8 cellular contexts compared by ENCODE assay signal in the genomic region with DNA sequence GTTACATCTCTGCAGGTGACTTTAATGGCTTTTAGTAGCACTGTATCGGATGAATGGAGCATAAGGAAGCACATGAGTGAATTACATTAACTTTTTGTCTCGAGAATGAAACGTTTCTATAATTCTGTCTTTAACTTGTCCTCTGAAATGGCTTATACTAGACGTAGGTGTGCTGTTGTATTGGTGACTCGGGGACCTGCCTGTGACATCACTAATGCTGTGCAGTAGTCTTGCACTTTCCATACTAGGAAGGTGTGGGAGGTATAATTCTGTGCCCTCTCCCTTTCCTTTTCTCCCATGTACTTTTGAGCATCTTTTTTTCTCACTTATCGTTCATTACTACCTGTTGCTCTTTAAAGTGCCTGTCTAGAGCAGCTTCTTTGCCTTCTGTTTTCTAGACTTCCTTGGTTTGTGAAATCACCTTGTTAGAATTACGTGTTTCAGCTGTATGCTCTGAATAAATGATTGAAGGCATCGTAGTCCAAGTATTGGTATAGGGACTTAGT. TPM values are rescaled to one million over a fixed set of nuclear protein-coding genes. Genes with fewer than 3 reads are reported as not detected.
DNase-seq lines count a peak whose midpoint lies in the region; ATAC-seq and FAIRE-seq lines count a peak whose summit lies in the region.

No MANE protein-coding gene starts in this region.

- no peaks in the 10 kb centered on the region for H3K4me1 ChIP-seq in iPS DF 6.9 (ENCODE audit: control insufficient read depth, insufficient read depth, low read length)

- WGBS in iPS DF 6.9 (ENCODE audit: insufficient coverage, insufficient read length) = no CpG with 5 or more reads among the region's 8 CpGs

- H3K27ac Mint-ChIP-seq in activated CD8-positive, alpha-beta T cell treated with anti-CD3 and anti-CD28 coated beads, Interleukin-2, amount 10 ng/mL, durations not matched to agents 7 days and 5 days = peak overlapping the region; percentile 99

- H3K4me3 ChIP-seq in iPS DF 6.9 (ENCODE audit: low read length) = peak overlapping the region; percentile 63; the same call in 1 of the 2 replicates

- H3K9me3 ChIP-seq in iPS DF 6.9 (ENCODE audit: control insufficient read depth, insufficient read depth, low read length) = no peaks in the 10 kb centered on the region

- peaks cover 48% of the 10 kb centered on the region for H3K4me1 Mint-ChIP-seq in activated CD8-positive, alpha-beta T cell treated with anti-CD3 and anti-CD28 coated beads, Interleukin-2, amount 10 ng/mL, durations not matched to agents 7 days and 5 days (ENCODE audit: low read depth)

- no peaks in the 10 kb centered on the region for H3K9me3 Mint-ChIP-seq in activated CD8-positive, alpha-beta T cell treated with anti-CD3 and anti-CD28 coated beads, Interleukin-2, amount 10 ng/mL, durations not matched to agents 7 days and 5 days (ENCODE audit: insufficient read depth)

- peak; percentile 85 for FAIRE-seq in GM18507 (lab: Jason Lieb, UNC)

- no peaks in the 10 kb centered on the region for H3K36me3 ChIP-seq in iPS DF 6.9 (ENCODE audit: control insufficient read depth, insufficient read depth, low read length)

- H3K4me3 Mint-ChIP-seq in activated CD8-positive, alpha-beta T cell treated with anti-CD3 and anti-CD28 coated beads, Interleukin-2, amount 10 ng/mL, durations not matched to agents 7 days and 5 days = peak overlapping the region; percentile 96

- CTCF ChIA-PET in activated CD8-positive, alpha-beta T cell treated with anti-CD3 and anti-CD28 coated beads, Interleukin-2, amount 10 ng/mL, durations not matched to agents 7 days and 5 days (lab: Charles Lee) = interaction anchor here (1.2 kb wide), 1 partner anchor 19 kb away, joined by 5 read pairs; no protein-coding TSS in a partner anchor

- peak; percentile 27 for ATAC-seq in HG03159 (IDR thresholded peaks at IDR 0.05; ENCODE audit: unreplicated experiment)
- ATAC-seq in activated CD8-positive, alpha-beta T cell treated with anti-CD3 and anti-CD28 coated beads, Interleukin-2, amount 10 ng/mL, durations not matched to agents 7 days and 5 days = no peak

- peaks cover 11% of the 10 kb centered on the region for H3K27me3 Mint-ChIP-seq in activated CD8-positive, alpha-beta T cell treated with anti-CD3 and anti-CD28 coated beads, Interleukin-2, amount 10 ng/mL, durations not matched to agents 7 days and 5 days (ENCODE audit: low read depth)

- H3K27ac ChIP-seq in iPS DF 6.9 (ENCODE audit: low read length) = no peak overlapping the region

- H3K36me3 Mint-ChIP-seq in activated CD8-positive, alpha-beta T cell treated with anti-CD3 and anti-CD28 coated beads, Interleukin-2, amount 10 ng/mL, durations not matched to agents 7 days and 5 days (ENCODE audit: low read depth) = peaks cover 42% of the 10 kb centered on the region

- no peaks in the 10 kb centered on the region for H3K27me3 ChIP-seq in iPS DF 6.9 (ENCODE audit: control insufficient read depth, insufficient read depth, low read length)

- POLR2A ChIA-PET in activated CD8-positive, alpha-beta T cell treated with anti-CD3 and anti-CD28 coated beads, Interleukin-2, amount 10 ng/mL, durations not matched to agents 7 days and 5 days (lab: Charles Lee) = no interaction called here

- DNase-seq in GM18507 (ENCODE audit: extremely low spot score, insufficient read length, low read depth) (no peak), iPS DF 6.9 (ENCODE audit: low read depth, low spot score) (no peak), amygdala (lab: John Stamatoyannopoulos, UW) (no peak), NCI-H1694 (lab: John Stamatoyannopoulos, UW) (no peak)
- DNase-seq in activated CD8-positive, alpha-beta T cell treated with anti-CD3 and anti-CD28 coated beads, Interleukin-2, amount 10 ng/mL, durations not matched to agents 7 days and 5 days = peak; percentile 26
- DNase-seq in stimulated activated CD4-positive, alpha-beta T cell treated with anti-CD3 and anti-CD28 coated beads, Interleukin-4, amount 100 ng/mL, for 24 hours = peak; percentile 25
- no peak for DNase-seq in activated effector memory CD4-positive, alpha-beta T cell treated with anti-CD3 and anti-CD28 coated beads, Interleukin-2, amount 50 U/mL, for 16 hours

RNA-seq across cellular contexts. Expression of a gene that starts 1.2 kb away (rescaled TPM):
- total RNA-seq in activated CD8-positive, alpha-beta T cell treated with anti-CD3 and anti-CD28 coated beads, Interleukin-2, amount 10 ng/mL, durations not matched to agents 7 days and 5 days = 10 to 100 TPM; 42.3 to 43.9 TPM

Comparison
In these comparisons a context has a peak if more than half of its experiments do, and no peak if none do; other contexts are left out.
1. DNase-seq: peak in activated CD8-positive, alpha-beta T cell treated with anti-CD3 and anti-CD28 coated beads, Interleukin-2, amount 10 ng/mL, durations not matched to agents 7 days and 5 days (single experiment) and stimulated activated CD4-positive, alpha-beta T cell treated with anti-CD3 and anti-CD28 coated beads, Interleukin-4, amount 100 ng/mL, for 24 hours (single experiment); none in GM18507 (single experiment), iPS DF 6.9 (single experiment), activated effector memory CD4-positive, alpha-beta T cell treated with anti-CD3 and anti-CD28 coated beads, Interleukin-2, amount 50 U/mL, for 16 hours (single experiment), amygdala (0 of 56) and NCI-H1694 (single experiment).